19 cellular contexts compared by ENCODE assay signal in genomic region chr16:87067890-87068289, GRCh38.
A peak's percentile ranks its signal among the peaks of the same experiment; 100 is the strongest.
DNase-seq lines count a peak whose midpoint lies in the region; ATAC-seq, FAIRE-seq and TF ChIP-seq lines count a peak whose summit lies in the region.
"Had no signal": no experiment of that assay in that cellular context is flagged by ENCODE, and none has a peak within 500 bp of the region (broad histone marks: within the 10 kb centered on the region; RNA-seq: fewer than 3 reads in every experiment).

No MANE protein-coding gene starts in this region.

- H3K4me3 ChIP-seq in ascending aorta = peak overlapping the region in 1 of 2 donors; percentile 44
- no peak overlapping the region for H3K4me3 ChIP-seq in kidney (ENCODE audit: low read length in 2 of 2)
- H3K4me3 ChIP-seq in neuronal stem cell (ENCODE audit: low read length in 2 of 2) = no peak overlapping the region
- H3K4me3 ChIP-seq: MG63, PC-9 had no signal

- no peak overlapping the region for H3K4ac ChIP-seq in neuronal stem cell (ENCODE audit: low read length)

- DNase-seq in ascending aorta (ENCODE audit: low spot score in 2 of 2) (no peak), kidney (no peak), neuronal stem cell (ENCODE audit: low spot score) (no peak), type B pancreatic cell (ENCODE audit: extremely low spot score, unreplicated experiment) (peak; percentile 43), NCI-H524 treated with DMSO at 0.1 percent for 48 hours (lab: John Stamatoyannopoulos, UW) (no peak), NK-92 (lab: John Stamatoyannopoulos, UW; ENCODE audit: unreplicated experiment) (no peak)
- DNase-seq: BE2C, DMS79, Kasumi-1, MG63, NCI-H1417, NCI-H1694 treated with DMSO at 0.1 percent for 48 hours, NCI-H446, NCI-H526 treated with DMSO at 0.1 percent for 48 hours, PC-9, RPMI8226, SHP77 had no signal

- TF ChIP-seq CTCF in ascending aorta (IDR thresholded peaks at IDR 0.05) = no peak
- TF ChIP-seq CTCF in kidney (IDR thresholded peaks at IDR 0.05; ENCODE audit: borderline replicate concordance, extremely low read depth, insufficient read depth) = no peak
- no peak for TF ChIP-seq CTCF in type B pancreatic cell (conservative IDR thresholded peaks at IDR 0.05)

- peak overlapping the region; percentile 62 for H3K27ac Mint-ChIP-seq in type B pancreatic cell

- no peak overlapping the region for H3K14ac ChIP-seq in neuronal stem cell (ENCODE audit: low read length)

- H2AFZ ChIP-seq in neuronal stem cell (ENCODE audit: low read length) = peak overlapping the region; percentile 56
- H2AFZ ChIP-seq: PC-9 had no signal

- no peak for FAIRE-seq in kidney (lab: Jason Lieb, UNC)
- FAIRE-seq: GM19239 had no signal

- H3K36me3 Mint-ChIP-seq in type B pancreatic cell = no peaks in the 10 kb centered on the region

- peak overlapping the region; percentile 86 for H3K18ac ChIP-seq in neuronal stem cell (ENCODE audit: low read length)

- no peak overlapping the region for H2BK5ac ChIP-seq in neuronal stem cell (ENCODE audit: low read length)

- WGBS in neuronal stem cell (ENCODE audit: extremely low coverage in 2 of 2, insufficient read length in 2 of 2, insufficient replicate concordance in 1 of 2), 2 donors = no CpG with 5 or more reads among the region's 19 CpGs

- no peak overlapping the region for H3K9ac ChIP-seq in kidney (ENCODE audit: low read length in 2 of 2)
- H3K9ac ChIP-seq in neuronal stem cell (ENCODE audit: low read depth, low read length, poor library complexity) = no peak overlapping the region

- H2AK5ac ChIP-seq in neuronal stem cell (ENCODE audit: low read depth, low read length) = no peak overlapping the region

- H3K27me3 Mint-ChIP-seq in type B pancreatic cell = peaks cover 38% of the 10 kb centered on the region

- no peaks in the 10 kb centered on the region for H3K79me1 ChIP-seq in neuronal stem cell (ENCODE audit: low read depth, low read length)

- H3K27ac ChIP-seq in ascending aorta = peak overlapping the region; percentile 77 to 83
- H3K27ac ChIP-seq in kidney (ENCODE audit: low read depth in 2 of 2, low read length in 2 of 2) = peak overlapping the region; percentile 40 to 57
- peak overlapping the region; percentile 53 for H3K27ac ChIP-seq in neuronal stem cell (replicated peaks; ENCODE audit: low read length)
- H3K27ac ChIP-seq: PC-9 had no signal

- H4K91ac ChIP-seq in neuronal stem cell (ENCODE audit: low read depth, low read length, poor library complexity) = no peak overlapping the region

- H3K9me3 ChIP-seq in ascending aorta (no peaks in the 10 kb centered on the region), kidney (ENCODE audit: control insufficient read depth in 1 of 2, low read length in 2 of 2) (no peaks in the 10 kb centered on the region), neuronal stem cell (replicated peaks in 1 of 2; ENCODE audit: control insufficient read depth in 2 of 2, insufficient read depth in 1 of 2, low read depth in 1 of 2, low read length in 2 of 2) (peaks cover 0 to 2% of the 10 kb centered on the region in 2 donors)
- H3K9me3 ChIP-seq: BE2C, MG63 had no signal

- H3K27me3 ChIP-seq in ascending aorta (no peaks in the 10 kb centered on the region), neuronal stem cell (ENCODE audit: control insufficient read depth in 3 of 3, insufficient read depth in 3 of 3, low read depth in 1 of 3, low read length in 3 of 3) (peaks cover 0 to 22% (median 0%) of the 10 kb centered on the region in 3 experiments)
- H3K27me3 ChIP-seq: MG63 had no signal

- no peak overlapping the region for H3K4me2 ChIP-seq in neuronal stem cell (ENCODE audit: insufficient read depth, low read length, poor library complexity, severe bottlenecking)
- H3K4me2 ChIP-seq: PC-9 had no signal

- no peak overlapping the region for H4K8ac ChIP-seq in neuronal stem cell (ENCODE audit: low read depth, low read length)

- peaks cover 32% of the 10 kb centered on the region for H3K4me1 Mint-ChIP-seq in type B pancreatic cell (ENCODE audit: unreplicated experiment)

- H3K23ac ChIP-seq in neuronal stem cell (ENCODE audit: low read depth, low read length, poor library complexity) = no peak overlapping the region

- H3K4me3 Mint-ChIP-seq in type B pancreatic cell = no peak overlapping the region

- H3K36me3 ChIP-seq in ascending aorta (no peaks in the 10 kb centered on the region), kidney (ENCODE audit: control insufficient read depth in 1 of 2, insufficient read depth in 2 of 2, low read length in 2 of 2) (no peaks in the 10 kb centered on the region), neuronal stem cell (replicated peaks in 1 of 2; ENCODE audit: control insufficient read depth in 2 of 2, insufficient read depth in 2 of 2, low read length in 2 of 2) (no peaks in the 10 kb centered on the region)
- H3K36me3 ChIP-seq: BE2C, MG63 had no signal

- no peak overlapping the region for H2BK120ac ChIP-seq in neuronal stem cell (ENCODE audit: low read depth, low read length)

- peak overlapping the region; percentile 16 for H2BK15ac ChIP-seq in neuronal stem cell (ENCODE audit: low read length)

- H2BK12ac ChIP-seq in neuronal stem cell (ENCODE audit: low read length) = no peak overlapping the region

- intact Hi-C loops in ascending aorta (cut with DNase I) = loop anchor here (2.0 to 5.0 kb wide), 4 partner anchors 59 to 314 kb away; partner anchors contain the start of gene FBXO31
- intact Hi-C loops in kidney (cut with DNase I) = no loop called here

- ATAC-seq in GM19328 (IDR thresholded peaks at IDR 0.05; ENCODE audit: unreplicated experiment) = no peak

- no peaks in the 10 kb centered on the region for H3K9me3 Mint-ChIP-seq in type B pancreatic cell

- H3K4me1 ChIP-seq in ascending aorta = peaks cover 0 to 5% of the 10 kb centered on the region in 2 donors
- H3K4me1 ChIP-seq in kidney (ENCODE audit: control insufficient read depth in 1 of 2, insufficient read depth in 1 of 2, low read depth in 1 of 2, low read length in 2 of 2) = peaks cover 0 to 2% of the 10 kb centered on the region in 2 donors
- peaks cover 0 to 5% of the 10 kb centered on the region in 2 donors for H3K4me1 ChIP-seq in neuronal stem cell (ENCODE audit: control insufficient read depth in 2 of 2, insufficient read depth in 1 of 2, low read depth in 1 of 2, low read length in 2 of 2)
- H3K4me1 ChIP-seq: BE2C had no signal
